27 cellular contexts compared by ENCODE assay signal in the genomic region with DNA sequence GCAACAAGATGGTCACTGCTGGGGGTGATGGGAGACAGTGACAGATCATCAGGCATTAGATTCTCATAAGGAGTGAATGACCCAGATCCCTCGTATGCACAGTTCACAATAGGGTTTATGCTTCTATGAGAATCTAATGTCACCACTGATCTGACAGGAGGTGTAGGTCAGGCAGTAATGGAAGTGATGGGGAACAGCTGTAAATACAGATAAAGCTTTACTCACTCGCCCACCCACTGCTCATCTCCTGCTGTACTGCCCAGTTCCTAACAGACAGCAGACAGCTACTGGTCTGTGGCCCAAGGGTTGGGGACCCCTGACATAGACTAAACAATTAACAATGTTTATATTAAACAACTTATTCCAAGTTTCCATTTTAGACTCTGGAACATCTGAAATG.
"Had no signal": no experiment of that assay in that cellular context is flagged by ENCODE, and none has a peak within 500 bp of the region (broad histone marks: within the 10 kb centered on the region; RNA-seq: fewer than 3 reads in every experiment).

No MANE protein-coding gene starts in this region.

- H3K27ac Mint-ChIP-seq: effector memory CD8-positive, alpha-beta T cell had no signal

- H3K9me3 Mint-ChIP-seq: effector memory CD8-positive, alpha-beta T cell; naive thymus-derived CD8-positive, alpha-beta T cell; nephron progenitor cell; stimulated activated naive CD8-positive, alpha-beta T cell treated with anti-CD3 and anti-CD28 coated beads, Interleukin-15, amount 100 ng/mL, for 72 hours had no signal

- ATAC-seq: effector memory CD8-positive, alpha-beta T cell; heart right ventricle; left cardiac atrium; left lung; naive thymus-derived CD8-positive, alpha-beta T cell; right cardiac atrium; stimulated activated naive CD8-positive, alpha-beta T cell treated with anti-CD3 and anti-CD28 coated beads, Interleukin-15, amount 100 ng/mL, for 72 hours; upper lobe of right lung had no signal

- H3K4me1 ChIP-seq: heart right ventricle, left lung, prostate gland, sigmoid colon, suprapubic skin, transverse colon, upper lobe of right lung, uterus had no signal

- H3K27me3 Mint-ChIP-seq: effector memory CD8-positive, alpha-beta T cell; naive thymus-derived CD8-positive, alpha-beta T cell; stimulated activated naive CD8-positive, alpha-beta T cell treated with anti-CD3 and anti-CD28 coated beads, Interleukin-15, amount 100 ng/mL, for 72 hours had no signal

- H3K36me3 ChIP-seq: prostate gland, transverse colon, uterus had no signal

- H3K4me3 Mint-ChIP-seq: effector memory CD8-positive, alpha-beta T cell; naive thymus-derived CD8-positive, alpha-beta T cell; nephron progenitor cell; stimulated activated naive CD8-positive, alpha-beta T cell treated with anti-CD3 and anti-CD28 coated beads, Interleukin-15, amount 100 ng/mL, for 72 hours had no signal

- DNase-seq: cortex of kidney; effector memory CD8-positive, alpha-beta T cell; foreskin fibroblast; glutamatergic neuron; heart right ventricle; hippocampal formation; left cardiac atrium; left lung; mesendoderm; midbrain; naive thymus-derived CD8-positive, alpha-beta T cell; nephron progenitor cell; nucleus accumbens; right cardiac atrium; sigmoid colon; stimulated activated CD4-positive, alpha-beta T cell treated with anti-CD3 and anti-CD28 coated beads, Interleukin-12 subunit alpha, Interleukin-12 subunit beta, amount 100 ng/mL, for 4 hours; stimulated activated CD4-positive, alpha-beta T cell treated with anti-CD3 and anti-CD28 coated beads, Interleukin-1b, Interleukin-23, amount 100 ng/mL, for 48 hours; stimulated activated CD4-positive, alpha-beta T cell treated with anti-CD3 and anti-CD28 coated beads, Interleukin-4, amount 100 ng/mL, for 1 hour; stimulated activated CD8-positive, alpha-beta memory T cell treated with anti-CD3 and anti-CD28 coated beads, Interleukin-4, amount 100 ng/mL, for 48 hours; stimulated activated naive CD4-positive, alpha-beta T cell; stimulated activated naive CD8-positive, alpha-beta T cell treated with anti-CD3 and anti-CD28 coated beads, Interleukin-15, amount 100 ng/mL, for 72 hours; transverse colon; upper lobe of right lung; uterus had no signal

- H3K4me1 Mint-ChIP-seq: nephron progenitor cell had no signal

- H3K4me3 ChIP-seq: heart right ventricle, left lung, prostate gland, sigmoid colon, skin epidermis, suprapubic skin, transverse colon, upper lobe of right lung, uterus had no signal

- H3K27ac ChIP-seq: heart right ventricle, prostate gland, sigmoid colon, skin epidermis, suprapubic skin, transverse colon, uterus had no signal

- H3K27me3 ChIP-seq: heart right ventricle, left lung, sigmoid colon, suprapubic skin, transverse colon, upper lobe of right lung, uterus had no signal

- H3K9me3 ChIP-seq: heart right ventricle, left lung, prostate gland, sigmoid colon, suprapubic skin, transverse colon, upper lobe of right lung, uterus had no signal
